In the genomic region with DNA sequence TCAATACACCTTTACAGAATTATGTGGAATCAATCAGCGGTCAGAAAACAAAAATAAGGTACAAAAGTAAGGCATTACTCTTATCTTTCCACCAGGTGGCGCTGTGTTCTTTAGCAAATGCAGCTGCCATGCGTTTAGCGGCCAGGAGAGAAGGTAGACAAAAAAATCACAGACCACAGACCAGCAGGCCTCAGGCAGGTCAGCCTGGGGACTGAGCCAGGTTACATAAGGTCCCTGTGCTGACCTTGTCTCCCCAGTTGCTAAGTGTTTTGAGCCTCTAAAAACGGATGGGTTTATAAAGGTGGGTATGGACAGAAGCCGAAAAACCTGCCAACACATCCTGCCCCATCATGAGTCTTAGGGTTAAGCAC, we compare ENCODE assay signal across 8 cellular contexts. TPM values are rescaled to one million over a fixed set of nuclear protein-coding genes. Genes with fewer than 3 reads are reported as not detected.
A peak's percentile ranks its signal among the peaks of the same experiment; 100 is the strongest.
DNase-seq lines count a peak whose midpoint lies in the region; ATAC-seq and TF ChIP-seq lines count a peak whose summit lies in the region.

No MANE protein-coding gene starts in this region.

- POLR2A ChIA-PET in IMR-90 (lab: Charles Lee; ENCODE audit: unreplicated experiment), result no interaction called here

- H3K27me3 ChIP-seq in IMR-90 (ENCODE audit: control insufficient read depth, insufficient read depth, low read length), result peaks cover 20% of the 10 kb centered on the region
- H3K27me3 ChIP-seq in NT2/D1 (ENCODE audit: insufficient read depth, insufficient read length), result peaks cover 30% of the 10 kb centered on the region
- no peaks in the 10 kb centered on the region for H3K27me3 ChIP-seq in muscle layer of colon (ENCODE audit: control insufficient read depth in 1 of 2, insufficient read depth in 2 of 2, low read length in 2 of 2)
- peaks cover 0 to 12% (median 4%) of the 10 kb centered on the region in 5 donors for H3K27me3 ChIP-seq in subcutaneous abdominal adipose tissue (ENCODE audit: control insufficient read depth in 5 of 5, insufficient read depth in 4 of 5, low read length in 5 of 5)

- intact Hi-C loops in IMR-90 (cut with micrococcal nuclease), result loop anchor here (1.0 to 5.0 kb wide), 2 partner anchors 183 to 236 kb away; a partner anchor contains a TSS

- no peak overlapping the region for H2AK5ac ChIP-seq in IMR-90 (ENCODE audit: low read depth, low read length)

- no peak overlapping the region for H3K56ac ChIP-seq in IMR-90 (ENCODE audit: extremely low read depth, insufficient read depth, low read length)

- TF ChIP-seq POLR2A in IMR-90 (IDR thresholded peaks at IDR 0.05; ENCODE audit: low read depth, low read length), result no peak

- H3K4me1 ChIP-seq in IMR-90 (ENCODE audit: control insufficient read depth, insufficient read depth, low read length), result peaks cover 2% of the 10 kb centered on the region; the same call in 1 of the 2 replicates
- H3K4me1 ChIP-seq in NT2/D1 (ENCODE audit: insufficient read depth, insufficient read length), result peaks cover 11% of the 10 kb centered on the region
- H3K4me1 ChIP-seq in muscle layer of colon (ENCODE audit: insufficient read depth, low read length), result peaks cover 23% of the 10 kb centered on the region
- peaks cover 10 to 47% (median 22%) of the 10 kb centered on the region in 5 donors for H3K4me1 ChIP-seq in subcutaneous abdominal adipose tissue (ENCODE audit: control insufficient read depth in 5 of 5, insufficient read depth in 5 of 5, low read length in 5 of 5)

- peak; percentile 96 for DNase-seq in DMS153 treated with DMSO at 0.1 percent for 48 hours (lab: John Stamatoyannopoulos, UW; ENCODE audit: unreplicated experiment)
- peak; percentile 76 for DNase-seq in IMR-90
- DNase-seq in NT2/D1 (ENCODE audit: low read depth, low spot score), result peak; percentile 90
- DNase-seq in activated CD8-positive, alpha-beta memory T cell treated with anti-CD3 and anti-CD28 coated beads, Interleukin-2, amount 50 U/mL, for 1 hour (ENCODE audit: extremely low read depth), result peak; percentile 63
- DNase-seq in epithelial cell of proximal tubule (ENCODE audit: low read depth), result no peak

- peak; percentile 90 for TF ChIP-seq RAD21 in IMR-90 (IDR thresholded peaks at IDR 0.05; ENCODE audit: low read length)

- no peak overlapping the region for H2AK9ac ChIP-seq in IMR-90 (replicated peaks; ENCODE audit: low read depth, low read length, poor library complexity)

- no peak overlapping the region for H3K4me2 ChIP-seq in IMR-90 (ENCODE audit: low read depth, low read length)

- TF ChIP-seq CTCF in IMR-90 (conservative IDR thresholded peaks at IDR 0.05; ENCODE audit: low read depth, low read length) (peak; percentile 88), epithelial cell of proximal tubule (conservative IDR thresholded peaks at IDR 0.05; ENCODE audit: low read depth, low read length) (peak; percentile 82)

- no peak overlapping the region for H3K14ac ChIP-seq in IMR-90 (replicated peaks; ENCODE audit: low read depth, low read length)

- H3K27ac ChIP-seq in IMR-90 (ENCODE audit: insufficient read depth, low read length), result no peak overlapping the region
- no peak overlapping the region for H3K27ac ChIP-seq in muscle layer of colon (ENCODE audit: low read depth, low read length)
- peak overlapping the region; percentile 47 for H3K27ac ChIP-seq in subcutaneous abdominal adipose tissue (ENCODE audit: low read depth, low read length)

- H4K8ac ChIP-seq in IMR-90 (ENCODE audit: low read depth in 2 of 2, low read length in 2 of 2), result no peak overlapping the region

- H2BK5ac ChIP-seq in IMR-90 (ENCODE audit: low read depth, low read length, poor library complexity, severe bottlenecking), result no peak overlapping the region

- H3K9ac ChIP-seq in IMR-90 (ENCODE audit: low read depth, low read length), result no peak overlapping the region
- peak overlapping the region; percentile 5 for H3K9ac ChIP-seq in NT2/D1 (ENCODE audit: insufficient read length, low read depth)
- H3K9ac ChIP-seq in muscle layer of colon (ENCODE audit: low read length), result peak overlapping the region; percentile 8
- no peak overlapping the region for H3K9ac ChIP-seq in subcutaneous abdominal adipose tissue (ENCODE audit: low read length in 5 of 5)

- H4K5ac ChIP-seq in IMR-90 (ENCODE audit: low read depth, low read length), result no peak overlapping the region

- H4K20me1 ChIP-seq in IMR-90 (ENCODE audit: insufficient read depth, low read length), result no peaks in the 10 kb centered on the region

- WGBS in IMR-90 (ENCODE audit: extremely low coverage in 2 of 2, insufficient read length in 1 of 2), 2 experiments, result 5% methylated on average over 3 of the region's 6 CpGs; no CpG with 5 or more reads in 1 of the 2 experiments

- no peak overlapping the region for H3K23ac ChIP-seq in IMR-90 (ENCODE audit: low read depth, low read length)

- no peak overlapping the region for H3K4ac ChIP-seq in IMR-90 (ENCODE audit: low read depth, low read length)

- H3K79me1 ChIP-seq in IMR-90 (ENCODE audit: low read depth in 1 of 2, low read length in 2 of 2), result no peaks in the 10 kb centered on the region

- H3K36me3 ChIP-seq in IMR-90 (ENCODE audit: control insufficient read depth, insufficient read depth, low read length) (no peaks in the 10 kb centered on the region), NT2/D1 (ENCODE audit: insufficient read depth, insufficient read length, low read length) (peaks cover 42% of the 10 kb centered on the region), muscle layer of colon (ENCODE audit: insufficient read depth, low read length) (no peaks in the 10 kb centered on the region), subcutaneous abdominal adipose tissue (ENCODE audit: control insufficient read depth in 5 of 5, insufficient read depth in 5 of 5, low read length in 5 of 5) (peaks cover 0 to 14% (median 10%) of the 10 kb centered on the region in 5 donors)

- H2BK120ac ChIP-seq in IMR-90 (ENCODE audit: low read depth, low read length), result no peak overlapping the region

- H3K4me3 ChIP-seq in IMR-90 (ENCODE audit: insufficient read depth, low read depth, low read length), result no peak overlapping the region
- no peak overlapping the region for H3K4me3 ChIP-seq in NT2/D1 (ENCODE audit: insufficient read length, low read depth)
- no peak overlapping the region for H3K4me3 ChIP-seq in epithelial cell of proximal tubule (ENCODE audit: low read depth, low read length)
- H3K4me3 ChIP-seq in muscle layer of colon (ENCODE audit: low read depth in 1 of 2, low read length in 2 of 2), result peak overlapping the region in 1 of 2 donors; percentile 10
- peak overlapping the region in 4 of 5 donors; percentile 19 to 75 (median 54) for H3K4me3 ChIP-seq in subcutaneous abdominal adipose tissue (ENCODE audit: low read depth in 1 of 5, low read length in 5 of 5)

- H3K9me3 ChIP-seq in IMR-90 (ENCODE audit: control insufficient read depth, insufficient read depth, low read length), result no peaks in the 10 kb centered on the region
- H3K9me3 ChIP-seq in NT2/D1 (ENCODE audit: insufficient read depth, low read length), result no peaks in the 10 kb centered on the region
- H3K9me3 ChIP-seq in muscle layer of colon (ENCODE audit: low read length), result no peaks in the 10 kb centered on the region
- H3K9me3 ChIP-seq in subcutaneous abdominal adipose tissue (ENCODE audit: control insufficient read depth in 5 of 5, low read length in 5 of 5), result no peaks in the 10 kb centered on the region

- CTCF ChIA-PET in IMR-90 (lab: Yijun Ruan, JAX), result interaction anchor here (0.6 to 9.2 kb wide), 6 partner anchors 11 to 182 kb away, joined by 3 to 129 read pairs (median 4); no protein-coding TSS in a partner anchor

- H3K9me1 ChIP-seq in IMR-90 (ENCODE audit: insufficient read depth, low read length), result no peaks in the 10 kb centered on the region

- in situ Hi-C loops in IMR-90 (cut with MboI; ENCODE audit: low sequenced_read_pairs), result no loop called here

- H2BK20ac ChIP-seq in IMR-90 (ENCODE audit: low read depth, low read length), result no peak overlapping the region

- no peak overlapping the region for H3K18ac ChIP-seq in IMR-90 (ENCODE audit: low read depth, low read length)

- peak overlapping the region; percentile 17 for H2AFZ ChIP-seq in IMR-90 (replicated peaks; ENCODE audit: low read length, poor library complexity)

- dilution Hi-C loops in IMR-90 (cut with HindIII; ENCODE audit: low sequenced_read_pairs, unreplicated experiment), result no loop called here

- peak; percentile 36 for ATAC-seq in IMR-90 (ENCODE audit: low read depth)
- ATAC-seq in GM21515 (IDR thresholded peaks at IDR 0.05; ENCODE audit: unreplicated experiment), result no peak

- no peak overlapping the region for H2BK15ac ChIP-seq in IMR-90 (ENCODE audit: low read depth, low read length)

- no TSS peak for BruUV-seq in IMR-90 (replicated peaks; lab: Mats Ljungman, UMichigan)

- no peak overlapping the region for H4K91ac ChIP-seq in IMR-90 (ENCODE audit: insufficient read depth, low read depth, low read length)

TF ChIP-seq in IMR-90, 13 proteins besides CTCF, POLR2A, EP300 and RAD21:
- TF ChIP-seq, protein P1, sequence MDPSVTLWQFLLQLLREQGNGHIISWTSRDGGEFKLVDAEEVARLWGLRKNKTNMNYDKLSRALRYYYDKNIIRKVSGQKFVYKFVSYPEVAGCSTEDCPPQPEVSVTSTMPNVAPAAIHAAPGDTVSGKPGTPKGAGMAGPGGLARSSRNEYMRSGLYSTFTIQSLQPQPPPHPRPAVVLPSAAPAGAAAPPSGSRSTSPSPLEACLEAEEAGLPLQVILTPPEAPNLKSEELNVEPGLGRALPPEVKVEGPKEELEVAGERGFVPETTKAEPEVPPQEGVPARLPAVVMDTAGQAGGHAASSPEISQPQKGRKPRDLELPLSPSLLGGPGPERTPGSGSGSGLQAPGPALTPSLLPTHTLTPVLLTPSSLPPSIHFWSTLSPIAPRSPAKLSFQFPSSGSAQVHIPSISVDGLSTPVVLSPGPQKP (IDR thresholded peaks at IDR 0.05; ENCODE audit: borderline replicate concordance, low read depth, low read length), result no peak
- TF ChIP-seq MAZ (IDR thresholded peaks at IDR 0.05; ENCODE audit: borderline replicate concordance, low read depth, low read length), result no peak
- peak; percentile 93 for TF ChIP-seq SMC3 (IDR thresholded peaks at IDR 0.05; ENCODE audit: low read depth, low read length)

RNA-seq across cellular contexts. Expression of a gene that starts 2.8 kb away (rescaled TPM):
- total RNA-seq in IMR-90 (2012; rRNA removed) (0.18 and 0.28 TPM in 2 replicates), epithelial cell of proximal tubule (0.36 and 0.81 TPM in 2 replicates)
- polyA plus RNA-seq in IMR-90 (2012; rRNA removed), result 0.15 and 0.16 TPM in 2 replicates
- 0.08 and 0.15 TPM in 2 replicates for polyA plus RNA-seq in IMR-90 (2012; cell fraction: cytosol; rRNA removed)
- 0.36 and 0.70 TPM in 2 replicates for polyA plus RNA-seq in IMR-90 (2012; cell fraction: nucleus; rRNA removed; ENCODE audit: low replicate concordance)

RNA-seq across cellular contexts. Expression of a gene that starts 12.3 kb away (rescaled TPM):
- total RNA-seq in IMR-90 (2012; rRNA removed), result 6.4 and 6.5 TPM in 2 replicates
- polyA plus RNA-seq in IMR-90 (2012; rRNA removed), result 1.8 and 2.5 TPM in 2 replicates
- 0.64 and 0.82 TPM in 2 replicates for polyA plus RNA-seq in IMR-90 (2012; cell fraction: cytosol; rRNA removed)
- polyA plus RNA-seq in IMR-90 (2012; cell fraction: nucleus; rRNA removed; ENCODE audit: low replicate concordance), result 0.58 and 2.8 TPM in 2 replicates
- 1.7 and 2.5 TPM in 2 replicates for total RNA-seq in epithelial cell of proximal tubule

Comparison
In these comparisons a context has a peak if more than half of its experiments do, and no peak if none do; other contexts are left out.
1. H3K4me3 ChIP-seq: peak in subcutaneous abdominal adipose tissue (4 of 5); none in IMR-90 (single experiment), NT2/D1 (single experiment) and epithelial cell of proximal tubule (single experiment).
2. H3K9ac ChIP-seq: peak in NT2/D1 (single experiment) and muscle layer of colon (single experiment); none in IMR-90 (single experiment) and subcutaneous abdominal adipose tissue (0 of 5).